Comparison of ENCODE assay signal across 1 cellular context in the genomic region with DNA sequence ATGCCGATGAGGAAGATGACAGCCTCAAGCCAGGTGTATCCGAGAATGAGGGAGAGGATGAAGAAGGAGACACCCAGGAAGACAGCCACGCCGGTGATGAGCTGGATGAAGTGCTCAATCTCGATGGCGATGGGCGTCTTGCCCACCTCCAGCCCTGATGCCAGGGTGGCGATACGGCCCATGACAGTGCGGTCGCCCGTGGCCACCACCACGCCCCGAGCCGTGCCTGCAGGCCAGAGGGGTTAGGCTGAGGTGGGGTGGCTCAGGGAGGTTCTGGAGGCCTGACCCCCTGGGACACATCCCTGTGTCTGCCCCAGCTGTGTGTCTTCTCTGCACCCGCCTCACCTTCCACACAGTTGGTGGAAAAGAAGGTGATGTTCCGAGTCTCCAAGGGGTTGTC.
TF ChIP-seq lines count a peak whose summit lies in the region.

No MANE protein-coding gene starts in this region.

TF ChIP-seq in GM23338, 12 proteins besides CTCF, POLR2A, EP300 and RAD21:
- TF ChIP-seq REST (IDR thresholded peaks at IDR 0.05; ENCODE audit: unreplicated experiment), result no peak
- TF ChIP-seq ZNF331 (CRISPR knock-in tag; IDR thresholded peaks at IDR 0.05; ENCODE audit: low read depth), result no peak
- TF ChIP-seq NANOG (IDR thresholded peaks at IDR 0.05; ENCODE audit: borderline replicate concordance), result no peak
- no peak for TF ChIP-seq JUNB (IDR thresholded peaks at IDR 0.05; ENCODE audit: unreplicated experiment)
